Comparison of ENCODE assay signal across 9 cellular contexts in genomic region chr16:4392382-4393242, GRCh38. TPM values are rescaled to one million over a fixed set of nuclear protein-coding genes. Genes with fewer than 3 reads are reported as not detected.
DNase-seq lines count a peak whose midpoint lies in the region; ATAC-seq, FAIRE-seq and TF ChIP-seq lines count a peak whose summit lies in the region.
"Had no signal": no experiment of that assay in that cellular context is flagged by ENCODE, and none has a peak within 500 bp of the region (broad histone marks: within the 10 kb centered on the region; RNA-seq: fewer than 3 reads in every experiment).

No MANE protein-coding gene starts in this region.

- H3K36me3 Mint-ChIP-seq in effector memory CD8-positive, alpha-beta T cell (ENCODE audit: insufficient read depth), result peaks cover 98% of the 10 kb centered on the region
- H3K36me3 Mint-ChIP-seq: activated naive CD8-positive, alpha-beta T cell had no signal

- no peak for ATAC-seq in effector memory CD8-positive, alpha-beta T cell (replicated peaks)
- no peak for ATAC-seq in HG03460 (IDR thresholded peaks at IDR 0.05; ENCODE audit: unreplicated experiment)

- H3K9ac ChIP-seq in endocrine pancreas (ENCODE audit: control insufficient read depth, insufficient read depth, low read length), result peak overlapping the region; percentile 27

- H3K27ac Mint-ChIP-seq in effector memory CD8-positive, alpha-beta T cell, result peak overlapping the region in 1 of 2 donors; percentile 92
- H3K27ac Mint-ChIP-seq: activated naive CD8-positive, alpha-beta T cell had no signal

- no peaks in the 10 kb centered on the region for H3K27me3 Mint-ChIP-seq in effector memory CD8-positive, alpha-beta T cell
- H3K27me3 Mint-ChIP-seq: activated naive CD8-positive, alpha-beta T cell had no signal

- no peaks in the 10 kb centered on the region for H3K27me3 ChIP-seq in ACC112 (ENCODE audit: insufficient read depth, low read length)
- H3K27me3 ChIP-seq in endocrine pancreas (ENCODE audit: control insufficient read depth, insufficient read depth, low read length), result no peaks in the 10 kb centered on the region

- DNase-seq in NCI-H1092 (lab: John Stamatoyannopoulos, UW), result peak; percentile 32
- no peak for DNase-seq in RCC 7860 (ENCODE audit: low spot score)
- DNase-seq in GM20000 (ENCODE audit: low spot score), result no peak
- no peak for DNase-seq in effector memory CD8-positive, alpha-beta T cell

- no peak overlapping the region for H3K4me3 Mint-ChIP-seq in effector memory CD8-positive, alpha-beta T cell
- H3K4me3 Mint-ChIP-seq: activated naive CD8-positive, alpha-beta T cell had no signal

- H3K4me1 ChIP-seq in ACC112 (ENCODE audit: control insufficient read depth, insufficient read depth, low read length, unreplicated experiment) (peaks cover 38% of the 10 kb centered on the region), endocrine pancreas (ENCODE audit: control insufficient read depth, insufficient read depth, low read length) (no peaks in the 10 kb centered on the region), mesodermal cell (ENCODE audit: control insufficient read depth, insufficient read depth, low read length, poor library complexity, severe bottlenecking) (peaks cover 43% of the 10 kb centered on the region)

- no peaks in the 10 kb centered on the region for H3K9me3 Mint-ChIP-seq in effector memory CD8-positive, alpha-beta T cell

- peak overlapping the region; percentile 49 for H3K27ac ChIP-seq in ACC112 (ENCODE audit: low read depth, low read length)
- H3K27ac ChIP-seq in mesodermal cell (ENCODE audit: low read depth, low read length, severe bottlenecking), result peak overlapping the region; percentile 73

- FAIRE-seq in RCC 7860 (lab: Jason Lieb, UNC), result no peak

- WGBS in mesodermal cell (ENCODE audit: insufficient coverage in 2 of 2), 2 experiments, result 38 to 49% methylated on average over 10 to 21 of the region's 27 CpGs

- H3K36me3 ChIP-seq in ACC112 (ENCODE audit: insufficient read depth, low read length) (no peaks in the 10 kb centered on the region), endocrine pancreas (ENCODE audit: control insufficient read depth, insufficient read depth, low read length) (no peaks in the 10 kb centered on the region), mesodermal cell (ENCODE audit: control insufficient read depth, insufficient read depth, low read length) (peaks cover 9% of the 10 kb centered on the region)

- TF ChIP-seq CTCF in GM20000 (IDR thresholded peaks at IDR 0.05; ENCODE audit: extremely low read depth, missing control alignments), result no peak

- H3K79me2 ChIP-seq in ACC112 (ENCODE audit: control insufficient read depth, insufficient read depth, low read length, unreplicated experiment), result no peaks in the 10 kb centered on the region

- no peak overlapping the region for H2AFZ ChIP-seq in ACC112 (ENCODE audit: low read length, unreplicated experiment)

- peaks cover 7 to 12% of the 10 kb centered on the region in 2 donors for H3K4me1 Mint-ChIP-seq in effector memory CD8-positive, alpha-beta T cell (ENCODE audit: low read depth in 2 of 2)

- H3K9me3 ChIP-seq in endocrine pancreas (ENCODE audit: control insufficient read depth, low read length), result no peaks in the 10 kb centered on the region
- no peaks in the 10 kb centered on the region for H3K9me3 ChIP-seq in mesodermal cell (ENCODE audit: control insufficient read depth, low read length)

- H3K4me3 ChIP-seq in ACC112 (ENCODE audit: low read depth, low read length) (no peak overlapping the region; the same call in 1 of the 2 replicates), endocrine pancreas (ENCODE audit: control insufficient read depth, insufficient read depth, low read length) (no peak overlapping the region), mesodermal cell (ENCODE audit: extremely low read depth, insufficient read depth, low read length, poor library complexity, severe bottlenecking) (no peak overlapping the region)

RNA-seq across cellular contexts. Expression of gene VASN, which starts 21.0 kb away (rescaled TPM):
- 29.4 TPM for polyA plus RNA-seq in mesodermal cell (2013, experiment 1 of 2)
- polyA plus RNA-seq in mesodermal cell (2013, experiment 2 of 2), result 26.3 TPM

RNA-seq across cellular contexts. Expression of gene CORO7, which starts 23.8 kb away (rescaled TPM):
- polyA plus RNA-seq in mesodermal cell (2013, experiment 1 of 2), result 25.0 TPM
- polyA plus RNA-seq in mesodermal cell (2013, experiment 2 of 2), result 17.7 TPM

RNA-seq across cellular contexts. Expression of gene DNAJA3, which starts 33.1 kb away (rescaled TPM):
- polyA plus RNA-seq in mesodermal cell (2013, experiment 1 of 2), result 35.8 TPM
- 34.8 TPM for polyA plus RNA-seq in mesodermal cell (2013, experiment 2 of 2)

RNA-seq across cellular contexts. Expression of gene PAM16, which starts 41.5 kb away (rescaled TPM):
- 60.5 TPM for polyA plus RNA-seq in mesodermal cell (2013, experiment 1 of 2)
- 42.8 TPM for polyA plus RNA-seq in mesodermal cell (2013, experiment 2 of 2)
